Comparison of ENCODE assay signal across 1 cellular context in genomic region chr5:111071413-111071812, GRCh38.
TF ChIP-seq lines count a peak whose summit lies in the region.

Gene TSLP (plus strand): TSS chr5:111071713. CDS start chr5:111071891, 178 bp downstream.

TF ChIP-seq in H1, 55 proteins besides CTCF, POLR2A, EP300 and RAD21:
- TF ChIP-seq ZNF274 (IDR thresholded peaks at IDR 0.05; ENCODE audit: borderline replicate concordance, extremely low read depth, low read length): no peak
- TF ChIP-seq RXRA (IDR thresholded peaks at IDR 0.05; ENCODE audit: insufficient read depth, low read depth, low read length): no peak
